11 cellular contexts compared by ENCODE assay signal in genomic region chr9:98738741-98739140, GRCh38.
"Had no signal": no experiment of that assay in that cellular context is flagged by ENCODE, and none has a peak within 500 bp of the region (broad histone marks: within the 10 kb centered on the region; RNA-seq: fewer than 3 reads in every experiment).

No MANE protein-coding gene starts in this region.

- H3K4me2 ChIP-seq: GM23338 had no signal

- DNase-seq: GM23248, GOT3, H7, H9, HCEC 1CT, HFFc6 had no signal

- FAIRE-seq: H1, H54 had no signal

- H3K9me3 ChIP-seq: HAP-1 had no signal

- H3K9ac ChIP-seq: GM23248 had no signal

- H3K4me3 ChIP-seq: GM23248, GM23338, HAP-1 had no signal

- H3K4me3 Mint-ChIP-seq: GM23338, H9, HFFc6 had no signal

- H3K4me1 ChIP-seq: HAP-1 had no signal

- H2AFZ ChIP-seq: GM23248, GM23338 had no signal

- H3K27ac ChIP-seq: GM23248 had no signal

- H3K27ac Mint-ChIP-seq: GM23338, H9, HFFc6 had no signal

- H3K9me3 Mint-ChIP-seq: HFFc6 had no signal

- H3K4me1 Mint-ChIP-seq: GM23338 had no signal

- ATAC-seq: GM23338, HCT116 had no signal
